Comparison of ENCODE assay signal across 1 cellular context in genomic region chr6:2919886-2920285, GRCh38.
TF ChIP-seq lines count a peak whose summit lies in the region.

No MANE protein-coding gene starts in this region.

TF ChIP-seq in H1, 55 proteins besides CTCF, POLR2A, EP300 and RAD21:
- TF ChIP-seq NRF1 (IDR thresholded peaks at IDR 0.05; ENCODE audit: low read depth, low read length) (no peak), CREB1 (IDR thresholded peaks at IDR 0.05) (no peak), SRF (IDR thresholded peaks at IDR 0.05; ENCODE audit: low read depth, low read length) (no peak)
TF ChIP-seq in H1: peak in this region for 0.
